8 cellular contexts compared by ENCODE assay signal in genomic region chr2:172734711-172735645, GRCh38. TPM values are rescaled to one million over a fixed set of nuclear protein-coding genes. Genes with fewer than 3 reads are reported as not detected.
A peak's percentile ranks its signal among the peaks of the same experiment; 100 is the strongest.
DNase-seq lines count a peak whose midpoint lies in the region; ATAC-seq, FAIRE-seq and TF ChIP-seq lines count a peak whose summit lies in the region.

No MANE protein-coding gene starts in this region.

- H3K27me3 ChIP-seq in RWPE2 (ENCODE audit: insufficient read depth, poor library complexity, severe bottlenecking) (peaks cover 8% of the 10 kb centered on the region), foreskin keratinocyte (peaks cover 24% of the 10 kb centered on the region), skeletal muscle satellite cell (ENCODE audit: control insufficient read depth, insufficient read depth, low read length) (peaks cover 65% of the 10 kb centered on the region)

- no peaks in the 10 kb centered on the region for H3K9me3 ChIP-seq in RWPE2 (ENCODE audit: severe bottlenecking)
- H3K9me3 ChIP-seq in skeletal muscle satellite cell (replicated peaks; ENCODE audit: low read length) = no peaks in the 10 kb centered on the region

- DNase-seq in GM12891 (ENCODE audit: insufficient read length, low spot score) (peak; percentile 6), RWPE2 (ENCODE audit: low spot score) (no peak), foreskin keratinocyte (peak; percentile 24 to 55), RCC 7860 (ENCODE audit: low spot score) (no peak), EL (no peak), SKM-1 (lab: John Stamatoyannopoulos, UW; ENCODE audit: unreplicated experiment) (no peak)

- H3K4me1 ChIP-seq in RWPE2 (ENCODE audit: insufficient read depth, poor library complexity, severe bottlenecking) (no peaks in the 10 kb centered on the region), foreskin keratinocyte (no peaks in the 10 kb centered on the region), skeletal muscle satellite cell (ENCODE audit: control insufficient read depth, insufficient read depth, low read length) (no peaks in the 10 kb centered on the region)

- no peak for TF ChIP-seq CTCF in RWPE2 (IDR thresholded peaks at IDR 0.05; ENCODE audit: poor library complexity, severe bottlenecking)
- no peak for TF ChIP-seq CTCF in foreskin keratinocyte (conservative IDR thresholded peaks at IDR 0.05)

- no peak overlapping the region for H3K9ac ChIP-seq in skeletal muscle satellite cell (ENCODE audit: low read depth, low read length)

- TF ChIP-seq POLR2A in GM12891 (IDR thresholded peaks at IDR 0.05; ENCODE audit: low read depth, low read length) = no peak

- peak; percentile 56; the same call in 2 of the 3 replicates for ATAC-seq in RWPE2 (ENCODE audit: low read depth)
- ATAC-seq in foreskin keratinocyte = peak; percentile 86
- ATAC-seq in GM18870 (IDR thresholded peaks at IDR 0.05; ENCODE audit: unreplicated experiment) = no peak

- peak overlapping the region; percentile 44 for H3K4me3 ChIP-seq in RWPE2 (ENCODE audit: severe bottlenecking)
- peak overlapping the region; percentile 61 for H3K4me3 ChIP-seq in skeletal muscle satellite cell (ENCODE audit: low read length)

- no peaks in the 10 kb centered on the region for H3K36me3 ChIP-seq in RWPE2 (ENCODE audit: low read depth)
- no peaks in the 10 kb centered on the region for H3K36me3 ChIP-seq in skeletal muscle satellite cell (ENCODE audit: insufficient read depth, low read length)

- FAIRE-seq in GM12891 (lab: Jason Lieb, UNC) (no peak), RCC 7860 (lab: Jason Lieb, UNC) (no peak)

- no peak overlapping the region for H3K27ac ChIP-seq in RWPE2 (ENCODE audit: poor library complexity, severe bottlenecking)
- H3K27ac ChIP-seq in foreskin keratinocyte = peak overlapping the region; percentile 34

- H3K4me2 ChIP-seq in skeletal muscle satellite cell (ENCODE audit: low read length) = peak overlapping the region; percentile 78

TF ChIP-seq in GM12891, 5 proteins besides CTCF, POLR2A, EP300 and RAD21:
- no peak for TF ChIP-seq POU2F2 (IDR thresholded peaks at IDR 0.05; ENCODE audit: low read depth, low read length)
- TF ChIP-seq PAX5 (IDR thresholded peaks at IDR 0.05; ENCODE audit: insufficient read depth, low read length, severe bottlenecking) = no peak
- TF ChIP-seq POLR2AphosphoS5 (IDR thresholded peaks at IDR 0.05; ENCODE audit: low read depth, low read length) = no peak
- TF ChIP-seq TAF1 (IDR thresholded peaks at IDR 0.05; ENCODE audit: low read depth, low read length) = no peak
- TF ChIP-seq SPI1 (IDR thresholded peaks at IDR 0.05; ENCODE audit: low read depth, low read length) = no peak

RNA-seq across cellular contexts. Expression of gene RAPGEF4, which starts 0.7 kb away (rescaled TPM):
- 0.24 TPM for polyA plus RNA-seq in GM12891 (2012; ENCODE audit: low read depth, missing spikeins)
- 1.1 and 1.3 TPM in 2 replicates for total RNA-seq in foreskin keratinocyte
- 0.58 and 0.60 TPM in 2 replicates for polyA plus RNA-seq in foreskin keratinocyte
- 1.1 and 1.5 TPM in 2 replicates for total RNA-seq in skeletal muscle satellite cell (2012; rRNA removed)

Comparison
In these comparisons a context has a peak if more than half of its experiments do, and no peak if none do; other contexts are left out.
1. DNase-seq: peak in GM12891 (single experiment) and foreskin keratinocyte (2 of 2); none in RWPE2 (single experiment), RCC 7860 (single experiment), EL (single experiment) and SKM-1 (single experiment).